In genomic region chr15:90981681-90982080, GRCh38 we compare ENCODE assay signal across 12 cellular contexts. TPM values are rescaled to one million over a fixed set of nuclear protein-coding genes. Genes with fewer than 3 reads are reported as not detected.
DNase-seq lines count a peak whose midpoint lies in the region; ATAC-seq, FAIRE-seq and TF ChIP-seq lines count a peak whose summit lies in the region.
"Had no signal": no experiment of that assay in that cellular context is flagged by ENCODE, and none has a peak within 500 bp of the region (broad histone marks: within the 10 kb centered on the region; RNA-seq: fewer than 3 reads in every experiment).

No MANE protein-coding gene starts in this region.

- POLR2A ChIA-PET in endothelial cell of umbilical vein (lab: Charles Lee): no interaction called here

- in situ Hi-C loops in KBM-7 (cut with MboI; ENCODE audit: low pct_unique_long_range_greater_than_20kb, low sequenced_read_pairs): no loop called here

- DNase-seq in endothelial cell of umbilical vein (ENCODE audit: low read depth, low spot score) (no peak), hepatocyte (ENCODE audit: low spot score) (no peak), KBM-7 (no peak), NCI-H128 (lab: John Stamatoyannopoulos, UW; ENCODE audit: unreplicated experiment) (no peak)
- DNase-seq: amygdala; effector memory CD8-positive, alpha-beta T cell; NCI-H345; right lobe of liver; upper lobe of right lung had no signal

- no peaks in the 10 kb centered on the region for H3K27me3 ChIP-seq in endothelial cell of umbilical vein (ENCODE audit: control insufficient read depth in 2 of 2, insufficient read depth in 2 of 2, low read length in 2 of 2)
- no peaks in the 10 kb centered on the region for H3K27me3 ChIP-seq in hepatocyte
- H3K27me3 ChIP-seq: right lobe of liver, upper lobe of right lung had no signal

- dilution Hi-C loops in endothelial cell of umbilical vein (cut with MboI; ENCODE audit: extremely low pct_ligation_motif_present, low sequenced_read_pairs): no loop called here

- FAIRE-seq in endothelial cell of umbilical vein (lab: Jason Lieb, UNC): peak; percentile 21

- no peak overlapping the region for H3K27ac ChIP-seq in endothelial cell of umbilical vein (ENCODE audit: insufficient read depth, low read depth, low read length)
- H3K27ac ChIP-seq in hepatocyte: no peak overlapping the region
- H3K27ac ChIP-seq: right lobe of liver, upper lobe of right lung had no signal

- H3K9me3 ChIP-seq in endothelial cell of umbilical vein (replicated peaks; ENCODE audit: control insufficient read depth, insufficient read depth, low read length) (no peaks in the 10 kb centered on the region), hepatocyte (ENCODE audit: low read depth) (no peaks in the 10 kb centered on the region)
- H3K9me3 ChIP-seq: right lobe of liver, upper lobe of right lung had no signal

- H3K4me2 ChIP-seq in endothelial cell of umbilical vein (ENCODE audit: insufficient read depth, low read length) (no peak overlapping the region), hepatocyte (no peak overlapping the region)

- no peaks in the 10 kb centered on the region for H3K9me1 ChIP-seq in endothelial cell of umbilical vein (replicated peaks; ENCODE audit: control insufficient read depth, extremely low read depth, insufficient read depth, low read length)

- H2AFZ ChIP-seq in endothelial cell of umbilical vein (ENCODE audit: low read depth, low read length): no peak overlapping the region
- no peak overlapping the region for H2AFZ ChIP-seq in hepatocyte

- TF ChIP-seq POLR2A in endothelial cell of umbilical vein (IDR thresholded peaks at IDR 0.05; ENCODE audit: low read depth, low read length): no peak

- no peak for TF ChIP-seq CTCF in endothelial cell of umbilical vein (IDR thresholded peaks at IDR 0.05; ENCODE audit: extremely low read depth in 1 of 2, insufficient read depth in 1 of 2, low read depth in 1 of 2, low read length in 2 of 2)
- no peak for TF ChIP-seq CTCF in hepatocyte (IDR thresholded peaks at IDR 0.05; ENCODE audit: poor library complexity)

- ATAC-seq in GM18867 (IDR thresholded peaks at IDR 0.05; ENCODE audit: unreplicated experiment): peak; percentile 84
- ATAC-seq in GM21447 (IDR thresholded peaks at IDR 0.05; ENCODE audit: unreplicated experiment): peak; percentile 72
- ATAC-seq in HG03139 (IDR thresholded peaks at IDR 0.05; ENCODE audit: unreplicated experiment): peak; percentile 72
- ATAC-seq: effector memory CD8-positive, alpha-beta T cell; right lobe of liver; upper lobe of right lung had no signal

- no peak overlapping the region for H3K9ac ChIP-seq in endothelial cell of umbilical vein (replicated peaks; ENCODE audit: extremely low read depth, insufficient read depth, low read length)

- WGBS in hepatocyte (ENCODE audit: low lambda C conversion rate, missing lambda C conversion rate): 90% methylated on average over 6 of the region's 6 CpGs

- intact Hi-C loops in endothelial cell of umbilical vein (cut with micrococcal nuclease): no loop called here

- H3K4me1 ChIP-seq in endothelial cell of umbilical vein (ENCODE audit: control insufficient read depth, extremely low read depth, insufficient read depth, low read length) (no peaks in the 10 kb centered on the region), hepatocyte (ENCODE audit: insufficient read depth) (no peaks in the 10 kb centered on the region)
- H3K4me1 ChIP-seq: right lobe of liver, upper lobe of right lung had no signal

- CTCF ChIA-PET in endothelial cell of umbilical vein (lab: Charles Lee): interaction anchor here (0.8 to 3.7 kb wide), 2 partner anchors 9 to 25 kb away, joined by 3 to 23 read pairs; no protein-coding TSS in a partner anchor

- H3K4me3 ChIP-seq in endothelial cell of umbilical vein (replicated peaks in 1 of 3; ENCODE audit: insufficient read depth in 1 of 3, low read depth in 1 of 3, low read length in 3 of 3): no peak overlapping the region
- no peak overlapping the region for H3K4me3 ChIP-seq in hepatocyte
- H3K4me3 ChIP-seq: right lobe of liver, upper lobe of right lung had no signal

- H3K9me2 ChIP-seq in hepatocyte (replicated peaks; ENCODE audit: insufficient read depth): no peaks in the 10 kb centered on the region

- no peaks in the 10 kb centered on the region for H4K20me1 ChIP-seq in endothelial cell of umbilical vein (replicated peaks; ENCODE audit: control insufficient read depth, extremely low read depth, insufficient read depth, low read length)
- H4K20me1 ChIP-seq in hepatocyte (ENCODE audit: insufficient read depth, poor library complexity, severe bottlenecking): no peaks in the 10 kb centered on the region

- peaks cover 0 to 20% of the 10 kb centered on the region in 2 experiments for H3K36me3 ChIP-seq in endothelial cell of umbilical vein (ENCODE audit: control insufficient read depth in 2 of 2, extremely low read depth in 1 of 2, insufficient read depth in 2 of 2, low read length in 2 of 2)
- no peaks in the 10 kb centered on the region for H3K36me3 ChIP-seq in hepatocyte (replicated peaks; ENCODE audit: insufficient read depth, low read depth)
- H3K36me3 ChIP-seq: right lobe of liver, upper lobe of right lung had no signal

- BruUV-seq in endothelial cell of umbilical vein (replicated peaks; lab: Mats Ljungman, UMichigan): no TSS peak

- H3K79me2 ChIP-seq in endothelial cell of umbilical vein (ENCODE audit: control insufficient read depth, insufficient read depth, low read length): peaks cover 38% of the 10 kb centered on the region
- H3K79me2 ChIP-seq in hepatocyte: peaks cover 29% of the 10 kb centered on the region

TF ChIP-seq in endothelial cell of umbilical vein, 7 proteins besides CTCF, POLR2A, EP300 and RAD21:
- no peak for TF ChIP-seq GATA2 (IDR thresholded peaks at IDR 0.05; ENCODE audit: insufficient read depth, insufficient read length, low read depth, low read length)

RNA-seq across cellular contexts. Expression of gene PRC1, which starts 12.7 kb away (rescaled TPM):
- total RNA-seq in endothelial cell of umbilical vein (171 and 185 TPM in 2 replicates), hepatocyte (29.2 and 35.8 TPM in 2 replicates)
- polyA plus RNA-seq in endothelial cell of umbilical vein (270 and 280 TPM in 2 replicates), hepatocyte (21.5 and 29.8 TPM in 2 replicates)
- 182 and 231 TPM in 2 replicates for polyA plus RNA-seq in endothelial cell of umbilical vein (2011; cell fraction: cytosol; rRNA removed)
- 393 and 538 TPM in 2 replicates for polyA plus RNA-seq in endothelial cell of umbilical vein (2011; cell fraction: nucleus; rRNA removed)
- polyA plus RNA-seq in endothelial cell of umbilical vein (2012): 76.1 and 156 TPM in 2 replicates
- polyA minus RNA-seq in endothelial cell of umbilical vein: 235 and 275 TPM in 2 replicates
- 256 TPM for polyA minus RNA-seq in endothelial cell of umbilical vein (2011; cell fraction: cytosol; rRNA and poly(A)+ RNA removed)
- polyA minus RNA-seq in endothelial cell of umbilical vein (2011; cell fraction: nucleus; rRNA and poly(A)+ RNA removed): 92.1 and 129 TPM in 2 replicates

RNA-seq across cellular contexts. Expression of gene RCCD1, which starts 27.0 kb away (rescaled TPM):
- total RNA-seq in endothelial cell of umbilical vein: 13.3 and 15.3 TPM in 2 replicates
- polyA plus RNA-seq in endothelial cell of umbilical vein: 7.7 and 8.8 TPM in 2 replicates
- 8.2 and 10.1 TPM in 2 replicates for polyA plus RNA-seq in endothelial cell of umbilical vein (2011; cell fraction: cytosol; rRNA removed)
- polyA plus RNA-seq in endothelial cell of umbilical vein (2011; cell fraction: nucleus; rRNA removed): 34.0 and 38.4 TPM in 2 replicates
- 8.9 and 9.4 TPM in 2 replicates for polyA plus RNA-seq in endothelial cell of umbilical vein (2012)
- 5.9 and 6.5 TPM in 2 replicates for polyA minus RNA-seq in endothelial cell of umbilical vein
- polyA minus RNA-seq in endothelial cell of umbilical vein (2011; cell fraction: cytosol; rRNA and poly(A)+ RNA removed): 19.8 TPM
- polyA minus RNA-seq in endothelial cell of umbilical vein (2011; cell fraction: nucleus; rRNA and poly(A)+ RNA removed): 4.4 and 6.0 TPM in 2 replicates
- total RNA-seq in hepatocyte: 5.3 and 9.5 TPM in 2 replicates
- 9.4 and 11.2 TPM in 2 replicates for polyA plus RNA-seq in hepatocyte

RNA-seq across cellular contexts. Expression of gene VPS33B, which starts 40.7 kb away (rescaled TPM):
- total RNA-seq in endothelial cell of umbilical vein (14.2 and 14.7 TPM in 2 replicates), hepatocyte (8.0 and 11.7 TPM in 2 replicates)
- polyA plus RNA-seq in endothelial cell of umbilical vein (10.4 and 11.8 TPM in 2 replicates), hepatocyte (7.8 and 10.4 TPM in 2 replicates)
- 10.1 and 10.4 TPM in 2 replicates for polyA plus RNA-seq in endothelial cell of umbilical vein (2011; cell fraction: cytosol; rRNA removed)
- 40.8 and 46.5 TPM in 2 replicates for polyA plus RNA-seq in endothelial cell of umbilical vein (2011; cell fraction: nucleus; rRNA removed)
- polyA plus RNA-seq in endothelial cell of umbilical vein (2012): 16.4 and 17.4 TPM in 2 replicates
- polyA minus RNA-seq in endothelial cell of umbilical vein: 12.9 and 17.7 TPM in 2 replicates
- polyA minus RNA-seq in endothelial cell of umbilical vein (2011; cell fraction: cytosol; rRNA and poly(A)+ RNA removed): 6.8 TPM
- 9.3 and 14.6 TPM in 2 replicates for polyA minus RNA-seq in endothelial cell of umbilical vein (2011; cell fraction: nucleus; rRNA and poly(A)+ RNA removed)

RNA-seq across cellular contexts. Expression of gene UNC45A, which starts 46.6 kb away (rescaled TPM):
- total RNA-seq in endothelial cell of umbilical vein (106 and 108 TPM in 2 replicates), hepatocyte (55.2 and 69.8 TPM in 2 replicates)
- polyA plus RNA-seq in endothelial cell of umbilical vein (103 and 111 TPM in 2 replicates), hepatocyte (55.3 and 63.3 TPM in 2 replicates)
- 85.2 and 85.7 TPM in 2 replicates for polyA plus RNA-seq in endothelial cell of umbilical vein (2011; cell fraction: cytosol; rRNA removed)
- 175 and 176 TPM in 2 replicates for polyA plus RNA-seq in endothelial cell of umbilical vein (2011; cell fraction: nucleus; rRNA removed)
- polyA plus RNA-seq in endothelial cell of umbilical vein (2012): 80.0 and 83.1 TPM in 2 replicates
- polyA minus RNA-seq in endothelial cell of umbilical vein: 108 and 130 TPM in 2 replicates
- polyA minus RNA-seq in endothelial cell of umbilical vein (2011; cell fraction: cytosol; rRNA and poly(A)+ RNA removed): 56.5 TPM
- polyA minus RNA-seq in endothelial cell of umbilical vein (2011; cell fraction: nucleus; rRNA and poly(A)+ RNA removed): 45.1 and 71.0 TPM in 2 replicates

RNA-seq across cellular contexts. Expression of gene HDDC3, which starts 49.3 kb away (rescaled TPM):
- 12.3 and 16.0 TPM in 2 replicates for total RNA-seq in endothelial cell of umbilical vein
- polyA plus RNA-seq in endothelial cell of umbilical vein: 20.2 and 21.8 TPM in 2 replicates
- 18.9 and 19.0 TPM in 2 replicates for polyA plus RNA-seq in endothelial cell of umbilical vein (2011; cell fraction: cytosol; rRNA removed)
- polyA plus RNA-seq in endothelial cell of umbilical vein (2011; cell fraction: nucleus; rRNA removed): 10.1 and 11.8 TPM in 2 replicates
- polyA plus RNA-seq in endothelial cell of umbilical vein (2012): 13.1 and 15.1 TPM in 2 replicates
- polyA minus RNA-seq in endothelial cell of umbilical vein: 12.8 TPM in 2 replicates
- polyA minus RNA-seq in endothelial cell of umbilical vein (2011; cell fraction: cytosol; rRNA and poly(A)+ RNA removed): 13.5 TPM
- 3.1 and 3.9 TPM in 2 replicates for polyA minus RNA-seq in endothelial cell of umbilical vein (2011; cell fraction: nucleus; rRNA and poly(A)+ RNA removed)
- total RNA-seq in hepatocyte: 15.4 and 17.5 TPM in 2 replicates
- 13.0 and 20.0 TPM in 2 replicates for polyA plus RNA-seq in hepatocyte
